14 cellular contexts compared by ENCODE assay signal in the genomic region with DNA sequence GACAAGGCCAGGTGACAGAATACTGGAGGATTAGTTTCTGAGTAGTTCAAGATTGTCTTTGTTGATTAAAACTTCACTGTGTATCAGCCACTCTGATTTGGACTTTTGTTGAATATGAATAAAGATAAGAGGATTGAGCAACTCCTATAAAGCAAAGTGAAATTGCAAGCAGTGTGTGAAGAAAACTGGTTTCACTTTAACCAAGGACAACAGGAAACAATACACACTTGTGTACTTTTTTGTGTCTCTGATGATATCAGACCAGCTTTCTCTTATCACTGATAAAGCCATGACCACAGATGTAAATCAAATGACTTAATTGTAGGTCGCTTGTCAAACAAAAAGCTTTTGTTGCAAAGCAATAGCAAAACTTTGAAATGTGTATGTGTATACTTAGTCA.
DNase-seq lines count a peak whose midpoint lies in the region; ATAC-seq and TF ChIP-seq lines count a peak whose summit lies in the region.
"Had no signal": no experiment of that assay in that cellular context is flagged by ENCODE, and none has a peak within 500 bp of the region (broad histone marks: within the 10 kb centered on the region; RNA-seq: fewer than 3 reads in every experiment).

No MANE protein-coding gene starts in this region.

- peaks cover 0 to 3% of the 10 kb centered on the region in 2 donors for H3K9me3 Mint-ChIP-seq in activated T-cell treated with anti-CD3 and anti-CD28 coated beads, Interleukin-2, amount 50 U/mL, for 72 hours
- H3K9me3 Mint-ChIP-seq in effector memory CD8-positive, alpha-beta T cell: no peaks in the 10 kb centered on the region
- H3K9me3 Mint-ChIP-seq in type B pancreatic cell: no peaks in the 10 kb centered on the region
- H3K9me3 Mint-ChIP-seq: activated T-cell treated with anti-CD3 and anti-CD28 coated beads, Interleukin-2, amount 50 U/mL, for 4 hours had no signal

- no peak overlapping the region for H3K4me3 Mint-ChIP-seq in activated T-cell treated with anti-CD3 and anti-CD28 coated beads, Interleukin-2, amount 50 U/mL, for 72 hours
- H3K4me3 Mint-ChIP-seq in effector memory CD8-positive, alpha-beta T cell: no peak overlapping the region
- no peak overlapping the region for H3K4me3 Mint-ChIP-seq in type B pancreatic cell
- H3K4me3 Mint-ChIP-seq: activated T-cell treated with anti-CD3 and anti-CD28 coated beads, Interleukin-2, amount 50 U/mL, for 4 hours had no signal

- H3K27me3 Mint-ChIP-seq in activated T-cell treated with anti-CD3 and anti-CD28 coated beads, Interleukin-2, amount 50 U/mL, for 72 hours (ENCODE audit: low read depth): no peaks in the 10 kb centered on the region
- H3K27me3 Mint-ChIP-seq in effector memory CD8-positive, alpha-beta T cell: no peaks in the 10 kb centered on the region
- H3K27me3 Mint-ChIP-seq in type B pancreatic cell: no peaks in the 10 kb centered on the region
- H3K27me3 Mint-ChIP-seq: progenitor cell of endocrine pancreas had no signal

- peak overlapping the region; percentile 42 for H3K27ac Mint-ChIP-seq in activated T-cell treated with anti-CD3 and anti-CD28 coated beads, Interleukin-2, amount 50 U/mL, for 72 hours
- H3K27ac Mint-ChIP-seq in effector memory CD8-positive, alpha-beta T cell: peak overlapping the region; percentile 41 to 67
- peak overlapping the region; percentile 51 for H3K27ac Mint-ChIP-seq in type B pancreatic cell
- H3K27ac Mint-ChIP-seq: progenitor cell of endocrine pancreas had no signal

- no peak for ATAC-seq in activated T-cell treated with anti-CD3 and anti-CD28 coated beads, Interleukin-2, amount 50 U/mL, for 72 hours (replicated peaks in 1 of 2)
- ATAC-seq in HG03565 (IDR thresholded peaks at IDR 0.05; ENCODE audit: unreplicated experiment) (peak; percentile 54), HG02938 (IDR thresholded peaks at IDR 0.05; ENCODE audit: unreplicated experiment) (no peak)
- ATAC-seq in effector memory CD8-positive, alpha-beta T cell (replicated peaks): peak; percentile 61
- ATAC-seq: A549; activated T-cell treated with anti-CD3 and anti-CD28 coated beads, Interleukin-2, amount 50 U/mL, for 4 hours had no signal

- H3K4me1 Mint-ChIP-seq in activated T-cell treated with anti-CD3 and anti-CD28 coated beads, Interleukin-2, amount 50 U/mL, for 72 hours (ENCODE audit: low read depth): no peaks in the 10 kb centered on the region
- H3K4me1 Mint-ChIP-seq in effector memory CD8-positive, alpha-beta T cell (ENCODE audit: low read depth in 2 of 2): peaks cover 7 to 10% of the 10 kb centered on the region in 2 donors
- H3K4me1 Mint-ChIP-seq in type B pancreatic cell (ENCODE audit: unreplicated experiment): peaks cover 16% of the 10 kb centered on the region

- DNase-seq in activated T-cell treated with anti-CD3 and anti-CD28 coated beads, Interleukin-2, amount 50 U/mL, for 72 hours: no peak
- DNase-seq in activated T-cell treated with anti-CD3 and anti-CD28 coated beads for 4 hours (no peak), type B pancreatic cell (ENCODE audit: extremely low spot score, unreplicated experiment) (no peak), Kasumi-1 (lab: John Stamatoyannopoulos, UW) (no peak)
- DNase-seq in effector memory CD8-positive, alpha-beta T cell: no peak
- DNase-seq in activated CD4-positive, alpha-beta T cell treated with anti-CD3 and anti-CD28 coated beads for 48 hours: no peak
- DNase-seq: activated T-cell treated with anti-CD3 and anti-CD28 coated beads, Interleukin-2, amount 50 U/mL, for 4 hours; DMS53; NCI-H1930; thyroid gland had no signal

- no peaks in the 10 kb centered on the region for H3K36me3 Mint-ChIP-seq in activated T-cell treated with anti-CD3 and anti-CD28 coated beads, Interleukin-2, amount 50 U/mL, for 72 hours (ENCODE audit: insufficient read depth in 2 of 2)
- H3K36me3 Mint-ChIP-seq in effector memory CD8-positive, alpha-beta T cell (ENCODE audit: insufficient read depth): no peaks in the 10 kb centered on the region
- H3K36me3 Mint-ChIP-seq in type B pancreatic cell: peaks cover 3% of the 10 kb centered on the region

- no peak for TF ChIP-seq CTCF in type B pancreatic cell (conservative IDR thresholded peaks at IDR 0.05)

Comparison
In these comparisons a context has a peak if more than half of its experiments do, and no peak if none do; other contexts are left out.
1. ATAC-seq: peak in HG03565 (single experiment) and effector memory CD8-positive, alpha-beta T cell (single experiment); none in activated T-cell treated with anti-CD3 and anti-CD28 coated beads, Interleukin-2, amount 50 U/mL, for 72 hours (0 of 2) and HG02938 (single experiment).
2. Peak in every context shown above with its lines, with median percentiles within 50 percentile points of each other: H3K27ac Mint-ChIP-seq.